In genomic region chr3:52893723-52894122, GRCh38 we compare ENCODE assay signal across 10 cellular contexts. TPM values are rescaled to one million over a fixed set of nuclear protein-coding genes. Genes with fewer than 3 reads are reported as not detected.
A peak's percentile ranks its signal among the peaks of the same experiment; 100 is the strongest.
DNase-seq lines count a peak whose midpoint lies in the region; ATAC-seq, FAIRE-seq and TF ChIP-seq lines count a peak whose summit lies in the region.
"Had no signal": no experiment of that assay in that cellular context is flagged by ENCODE, and none has a peak within 500 bp of the region (broad histone marks: within the 10 kb centered on the region; RNA-seq: fewer than 3 reads in every experiment).

No MANE protein-coding gene starts in this region.

- H3K36me3 ChIP-seq in bronchial epithelial cell (ENCODE audit: control insufficient read depth, insufficient read depth, low read length) (no peaks in the 10 kb centered on the region), aorta (ENCODE audit: control insufficient read depth in 1 of 2, insufficient read depth in 2 of 2, low read length in 1 of 2) (no peaks in the 10 kb centered on the region), testis (ENCODE audit: low read depth, missing control alignments) (no peaks in the 10 kb centered on the region)
- no peaks in the 10 kb centered on the region for H3K36me3 ChIP-seq in naive thymus-derived CD4-positive, alpha-beta T cell (ENCODE audit: control insufficient read depth in 2 of 3, insufficient read depth in 3 of 3, low read length in 3 of 3)

- H3K4me3 ChIP-seq in bronchial epithelial cell (ENCODE audit: low read depth, low read length) = no peak overlapping the region
- peak overlapping the region; percentile 26 for H3K4me3 ChIP-seq in naive thymus-derived CD4-positive, alpha-beta T cell (ENCODE audit: low read length)
- H3K4me3 ChIP-seq in aorta (ENCODE audit: low read length in 2 of 2) = no peak overlapping the region
- no peak overlapping the region for H3K4me3 ChIP-seq in testis

- peak overlapping the region in 7 of 9 donors; percentile 34 to 94 (median 83) for H3K27ac Mint-ChIP-seq in naive thymus-derived CD4-positive, alpha-beta T cell
- H3K27ac Mint-ChIP-seq in stimulated activated naive B cell treated with anti-CD40 and anti-IgM and Interleukin-4, amounts not matched to agents 10 μg/mL and 1 μg/mL and 100 μg/mL, for 72 hours = no peak overlapping the region

- TF ChIP-seq CTCF in bronchial epithelial cell (IDR thresholded peaks at IDR 0.05; ENCODE audit: insufficient read depth, low read length, severe bottlenecking) (no peak), testis (IDR thresholded peaks at IDR 0.05) (no peak)

- H3K9me3 ChIP-seq in naive thymus-derived CD4-positive, alpha-beta T cell (ENCODE audit: control insufficient read depth in 2 of 3, low read length in 3 of 3) = no peaks in the 10 kb centered on the region
- H3K9me3 ChIP-seq in aorta (ENCODE audit: control insufficient read depth, low read length) (no peaks in the 10 kb centered on the region), testis (no peaks in the 10 kb centered on the region)

- FAIRE-seq in bronchial epithelial cell (lab: Jason Lieb, UNC) = peak; percentile 86

- no peaks in the 10 kb centered on the region for H3K27me3 Mint-ChIP-seq in naive thymus-derived CD4-positive, alpha-beta T cell
- H3K27me3 Mint-ChIP-seq in stimulated activated naive B cell treated with anti-CD40 and anti-IgM and Interleukin-4, amounts not matched to agents 10 μg/mL and 1 μg/mL and 100 μg/mL, for 72 hours = no peaks in the 10 kb centered on the region
- H3K27me3 Mint-ChIP-seq: B cell had no signal

- peak overlapping the region; percentile 41 for H3K27ac ChIP-seq in naive thymus-derived CD4-positive, alpha-beta T cell (ENCODE audit: low read depth, low read length)
- peak overlapping the region; percentile 36 to 77 for H3K27ac ChIP-seq in aorta (ENCODE audit: low read depth in 1 of 2, low read length in 2 of 2)
- H3K27ac ChIP-seq in testis = no peak overlapping the region

- DNase-seq in Right ventricle myocardium superior = no peak
- no peak for DNase-seq in Right ventricle myocardium inferior (ENCODE audit: missing footprints)
- no peak for DNase-seq in bronchial epithelial cell (ENCODE audit: low read depth)
- no peak for DNase-seq in naive thymus-derived CD4-positive, alpha-beta T cell
- peak in 1 of 2 donors; percentile 58 for DNase-seq in aorta
- no peak for DNase-seq in testis
- no peak for DNase-seq in stimulated activated naive B cell treated with anti-CD40 and anti-IgM and Interleukin-4, amounts not matched to agents 10 μg/mL and 1 μg/mL and 100 μg/mL, for 72 hours

- H3K27me3 ChIP-seq in bronchial epithelial cell (ENCODE audit: control insufficient read depth, insufficient read depth, low read length) = no peaks in the 10 kb centered on the region
- H3K27me3 ChIP-seq in naive thymus-derived CD4-positive, alpha-beta T cell (ENCODE audit: control insufficient read depth in 2 of 2, insufficient read depth in 2 of 2, low read length in 2 of 2) = no peaks in the 10 kb centered on the region
- H3K27me3 ChIP-seq in aorta (ENCODE audit: control insufficient read depth in 1 of 2, insufficient read depth in 2 of 2, low read length in 1 of 2) = no peaks in the 10 kb centered on the region
- no peaks in the 10 kb centered on the region for H3K27me3 ChIP-seq in testis

- intact Hi-C loops in Right ventricle myocardium superior (cut with DNase I) (no loop called here), Right ventricle myocardium inferior (cut with DNase I) (no loop called here), aorta (cut with DNase I) (loop anchor here (2.0 to 5.0 kb wide), 2 partner anchors 49 to 61 kb away; partner anchors contain the start of gene ITIH4 (in 2 of the 2)), testis (cut with DNase I; ENCODE audit: low total_unique reads) (no loop called here)
- intact Hi-C loops in naive thymus-derived CD4-positive, alpha-beta T cell (cut with micrococcal nuclease) = no loop called here

- POLR2A ChIA-PET in naive thymus-derived CD4-positive, alpha-beta T cell (lab: Charles Lee) = interaction anchor here (1.0 to 1.6 kb wide), 3 partner anchors 11 to 186 kb away, joined by 3 to 5 read pairs (median 3); no protein-coding TSS in a partner anchor

- peaks cover 0 to 1% (median 0%) of the 10 kb centered on the region in 11 donors for H3K9me3 Mint-ChIP-seq in naive thymus-derived CD4-positive, alpha-beta T cell
- H3K9me3 Mint-ChIP-seq in stimulated activated naive B cell treated with anti-CD40 and anti-IgM and Interleukin-4, amounts not matched to agents 10 μg/mL and 1 μg/mL and 100 μg/mL, for 72 hours = no peaks in the 10 kb centered on the region

- TF ChIP-seq POLR2A in testis (IDR thresholded peaks at IDR 0.05) = no peak

- peak overlapping the region in 9 of 10 donors; percentile 71 to 97 (median 78) for H3K4me3 Mint-ChIP-seq in naive thymus-derived CD4-positive, alpha-beta T cell
- no peak overlapping the region for H3K4me3 Mint-ChIP-seq in stimulated activated naive B cell treated with anti-CD40 and anti-IgM and Interleukin-4, amounts not matched to agents 10 μg/mL and 1 μg/mL and 100 μg/mL, for 72 hours

- 3 to 4% methylated on average over 4 of the region's 4 CpGs for WGBS in aorta, 2 donors
- WGBS in testis, 2 donors = 59 to 60% methylated on average over 4 of the region's 4 CpGs

- ATAC-seq in Right ventricle myocardium superior (ENCODE audit: poor library complexity) (peak; percentile 51), Right ventricle myocardium inferior (no peak), aorta (ENCODE audit: low FRiP score) (peak; percentile 12), HG03139 (IDR thresholded peaks at IDR 0.05; ENCODE audit: unreplicated experiment) (no peak)
- no peak for ATAC-seq in naive thymus-derived CD4-positive, alpha-beta T cell
- ATAC-seq in stimulated activated naive B cell treated with anti-CD40 and anti-IgM and Interleukin-4, amounts not matched to agents 10 μg/mL and 1 μg/mL and 100 μg/mL, for 72 hours (replicated peaks) = no peak
- ATAC-seq: sciatic nerve had no signal

- H3K4me1 Mint-ChIP-seq in naive thymus-derived CD4-positive, alpha-beta T cell = peaks cover 50 to 64% (median 57%) of the 10 kb centered on the region in 7 donors
- H3K4me1 Mint-ChIP-seq in stimulated activated naive B cell treated with anti-CD40 and anti-IgM and Interleukin-4, amounts not matched to agents 10 μg/mL and 1 μg/mL and 100 μg/mL, for 72 hours = peaks cover 37 to 49% of the 10 kb centered on the region in 2 donors

- peaks cover 28 to 29% of the 10 kb centered on the region in 2 donors for H3K4me1 ChIP-seq in naive thymus-derived CD4-positive, alpha-beta T cell (ENCODE audit: control insufficient read depth in 2 of 2, insufficient read depth in 2 of 2, low read length in 2 of 2)
- H3K4me1 ChIP-seq in aorta (ENCODE audit: control insufficient read depth in 1 of 2, insufficient read depth in 2 of 2, low read length in 2 of 2) (peaks cover 2 to 26% of the 10 kb centered on the region in 2 donors), testis (peaks cover 35% of the 10 kb centered on the region)

- CTCF ChIA-PET in naive thymus-derived CD4-positive, alpha-beta T cell (lab: Charles Lee) = interaction anchor here (0.6 to 1.3 kb wide), 5 partner anchors 15 to 141 kb away, joined by 3 to 4 read pairs (median 3); no protein-coding TSS in a partner anchor

- H3K36me3 Mint-ChIP-seq in naive thymus-derived CD4-positive, alpha-beta T cell = peaks cover 0 to 3% (median 0%) of the 10 kb centered on the region in 5 donors
- H3K36me3 Mint-ChIP-seq in stimulated activated naive B cell treated with anti-CD40 and anti-IgM and Interleukin-4, amounts not matched to agents 10 μg/mL and 1 μg/mL and 100 μg/mL, for 72 hours = peaks cover 6 to 23% of the 10 kb centered on the region in 2 donors

RNA-seq across cellular contexts. Expression of gene STIMATE, which starts 3.6 kb away (rescaled TPM):
- total RNA-seq in Right ventricle myocardium superior = 6.1 TPM
- total RNA-seq in Right ventricle myocardium inferior = 9.0 TPM
- total RNA-seq in bronchial epithelial cell = 7.9 and 11.0 TPM in 2 replicates
- total RNA-seq in naive thymus-derived CD4-positive, alpha-beta T cell = 10 to 100 TPM; 21.1 to 44.9 (median 34.5) TPM
- polyA plus RNA-seq in naive thymus-derived CD4-positive, alpha-beta T cell = 1 to 10 TPM; 3.0 to 4.7 TPM
- total RNA-seq in aorta = 10 to 100 TPM; 36.6 to 38.6 TPM
- 10 to 100 TPM; 17.7 to 26.6 TPM for polyA plus RNA-seq in aorta
- 10 to 100 TPM; 33.2 to 42.9 TPM for total RNA-seq in testis
- 16.7 TPM for polyA plus RNA-seq in testis (ENCODE audit: insufficient read depth, low read depth, low replicate concordance)

RNA-seq across cellular contexts. Expression of gene MUSTN1, which starts 58.9 kb away (rescaled TPM):
- total RNA-seq in Right ventricle myocardium superior (17.8 TPM), Right ventricle myocardium inferior (26.5 TPM), bronchial epithelial cell (not detected in 2 replicates), aorta (10 to 100 TPM; 56.8 to 86.6 TPM), testis (1 to 10 TPM; 3.5 to 3.6 TPM)
- 10 to 100 TPM in 1 of 5 experiments, 1 to 10 TPM in 3, under 1 TPM in 1; 0.76 to 10.0 (median 2.6) TPM for total RNA-seq in naive thymus-derived CD4-positive, alpha-beta T cell
- polyA plus RNA-seq in naive thymus-derived CD4-positive, alpha-beta T cell = not detected
- polyA plus RNA-seq in aorta (100 to 1,000 TPM in 1 of 2 donors, 10 to 100 TPM in 1; 29.7 to 474 TPM), testis (ENCODE audit: insufficient read depth, low read depth, low replicate concordance) (21.7 TPM)

Comparison
In these comparisons a context has a peak if more than half of its experiments do, and no peak if none do; other contexts are left out.
1. ATAC-seq: peak in Right ventricle myocardium superior (single experiment) and aorta (single experiment); none in Right ventricle myocardium inferior (single experiment), naive thymus-derived CD4-positive, alpha-beta T cell (single experiment), HG03139 (single experiment) and stimulated activated naive B cell treated with anti-CD40 and anti-IgM and Interleukin-4, amounts not matched to agents 10 μg/mL and 1 μg/mL and 100 μg/mL, for 72 hours (0 of 2).
2. H3K27ac ChIP-seq: peak in naive thymus-derived CD4-positive, alpha-beta T cell (single experiment) and aorta (2 of 2); none in testis (0 of 2).
3. H3K4me3 Mint-ChIP-seq: peak in naive thymus-derived CD4-positive, alpha-beta T cell (9 of 10); none in stimulated activated naive B cell treated with anti-CD40 and anti-IgM and Interleukin-4, amounts not matched to agents 10 μg/mL and 1 μg/mL and 100 μg/mL, for 72 hours (0 of 2).
4. intact Hi-C loops: an anchor here in aorta (2.0 to 5.0 kb wide); none called in Right ventricle myocardium superior, Right ventricle myocardium inferior, naive thymus-derived CD4-positive, alpha-beta T cell and testis.